8 cellular contexts compared by ENCODE assay signal in genomic region chr5:157994906-157995519, GRCh38.
DNase-seq lines count a peak whose midpoint lies in the region; ATAC-seq and TF ChIP-seq lines count a peak whose summit lies in the region.

No MANE protein-coding gene starts in this region.

- H3K9me3 ChIP-seq in BE2C (no peaks in the 10 kb centered on the region), OCI-LY1 (ENCODE audit: low read length) (no peaks in the 10 kb centered on the region), thyroid gland (no peaks in the 10 kb centered on the region)

- peak; percentile 94 for TF ChIP-seq CTCF in BE2C (IDR thresholded peaks at IDR 0.05; ENCODE audit: low read depth, low read length)
- peak; percentile 79 for TF ChIP-seq CTCF in OCI-LY1 (IDR thresholded peaks at IDR 0.05; ENCODE audit: low read length)
- peak; percentile 79 for TF ChIP-seq CTCF in fibroblast of mammary gland (conservative IDR thresholded peaks at IDR 0.05; ENCODE audit: control insufficient read depth, insufficient read depth, low read depth, low read length)
- peak; percentile 77 for TF ChIP-seq CTCF in nephron progenitor cell (IDR thresholded peaks at IDR 0.05)
- TF ChIP-seq CTCF in thyroid gland (IDR thresholded peaks at IDR 0.05), result peak; percentile 42 to 89 (median 82)

- no peak overlapping the region for H2AFZ ChIP-seq in OCI-LY1 (ENCODE audit: low read length)

- H3K27me3 ChIP-seq in BE2C (no peaks in the 10 kb centered on the region), OCI-LY1 (ENCODE audit: insufficient read depth, low read length) (no peaks in the 10 kb centered on the region; the same call in 1 of the 2 replicates), thyroid gland (no peaks in the 10 kb centered on the region)

- H4K20me1 ChIP-seq in OCI-LY1 (ENCODE audit: insufficient read depth, low read length), result no peaks in the 10 kb centered on the region

- no peak overlapping the region for H3K4me3 ChIP-seq in BE2C (ENCODE audit: low read depth, low read length)
- H3K4me3 ChIP-seq in OCI-LY1 (ENCODE audit: low read depth, low read length, poor library complexity, severe bottlenecking), result no peak overlapping the region
- H3K4me3 ChIP-seq in fibroblast of mammary gland (ENCODE audit: control insufficient read depth, low read depth, low read length), result no peak overlapping the region
- H3K4me3 ChIP-seq in thyroid gland (replicated peaks in 1 of 3), result no peak overlapping the region

- intact Hi-C loops in thyroid gland (cut with DNase I), result loop anchor here (5.0 kb wide), 1 partner anchor 183 kb away; no protein-coding TSS in a partner anchor

- no peaks in the 10 kb centered on the region for H3K79me2 ChIP-seq in OCI-LY1 (ENCODE audit: insufficient read depth, low read length)

- H3K4me1 ChIP-seq in BE2C (no peaks in the 10 kb centered on the region), OCI-LY1 (ENCODE audit: insufficient read depth, low read length, severe bottlenecking) (no peaks in the 10 kb centered on the region), thyroid gland (no peaks in the 10 kb centered on the region)

- H3K4me2 ChIP-seq in OCI-LY1 (ENCODE audit: low read length), result no peak overlapping the region

- H3K27me3 Mint-ChIP-seq in activated T-cell treated with anti-CD3 and anti-CD28 coated beads, Interleukin-2, amount 50 U/mL, for 4 hours (ENCODE audit: low read depth), result peaks cover 30% of the 10 kb centered on the region
- peaks cover 5% of the 10 kb centered on the region for H3K27me3 Mint-ChIP-seq in nephron progenitor cell (ENCODE audit: low read depth, poor library complexity)

- H3K9me3 Mint-ChIP-seq in activated T-cell treated with anti-CD3 and anti-CD28 coated beads, Interleukin-2, amount 50 U/mL, for 4 hours, result no peaks in the 10 kb centered on the region
- no peaks in the 10 kb centered on the region for H3K9me3 Mint-ChIP-seq in nephron progenitor cell

- H3K27ac ChIP-seq in OCI-LY1 (ENCODE audit: low read depth, low read length, poor library complexity, severe bottlenecking) (no peak overlapping the region), thyroid gland (no peak overlapping the region)

- H3K4me3 Mint-ChIP-seq in activated T-cell treated with anti-CD3 and anti-CD28 coated beads, Interleukin-2, amount 50 U/mL, for 4 hours, result peak overlapping the region; percentile 1
- H3K4me3 Mint-ChIP-seq in nephron progenitor cell, result no peak overlapping the region

- no peaks in the 10 kb centered on the region for H3F3A ChIP-seq in OCI-LY1 (ENCODE audit: insufficient read depth, low read length)

- no peaks in the 10 kb centered on the region for H3K36me3 Mint-ChIP-seq in activated T-cell treated with anti-CD3 and anti-CD28 coated beads, Interleukin-2, amount 50 U/mL, for 4 hours (ENCODE audit: insufficient read depth)
- no peaks in the 10 kb centered on the region for H3K36me3 Mint-ChIP-seq in nephron progenitor cell (ENCODE audit: low read depth)

- H3K9ac ChIP-seq in OCI-LY1 (ENCODE audit: low read length), result no peak overlapping the region

- ATAC-seq in GM19025 (IDR thresholded peaks at IDR 0.05; ENCODE audit: low read depth, unreplicated experiment), result peak; percentile 82
- ATAC-seq in HG03457 (IDR thresholded peaks at IDR 0.05; ENCODE audit: unreplicated experiment), result peak; percentile 61
- ATAC-seq in activated T-cell treated with anti-CD3 and anti-CD28 coated beads, Interleukin-2, amount 50 U/mL, for 4 hours, result peak; percentile 85 to 88

- no peaks in the 10 kb centered on the region for H3K36me3 ChIP-seq in BE2C
- H3K36me3 ChIP-seq in OCI-LY1 (ENCODE audit: insufficient read depth, low read length), result no peaks in the 10 kb centered on the region
- H3K36me3 ChIP-seq in thyroid gland, result no peaks in the 10 kb centered on the region

- no peaks in the 10 kb centered on the region for H3K9me2 ChIP-seq in OCI-LY1 (ENCODE audit: low read depth, low read length)

- no peak overlapping the region for H3K27ac Mint-ChIP-seq in nephron progenitor cell

- no peak for TF ChIP-seq POLR2A in thyroid gland (IDR thresholded peaks at IDR 0.05)

- H3K4me1 Mint-ChIP-seq in activated T-cell treated with anti-CD3 and anti-CD28 coated beads, Interleukin-2, amount 50 U/mL, for 4 hours (ENCODE audit: low read depth), result peaks cover 15% of the 10 kb centered on the region
- H3K4me1 Mint-ChIP-seq in nephron progenitor cell, result peaks cover 7% of the 10 kb centered on the region

- 20 to 22% methylated on average over 8 of the region's 8 CpGs for WGBS in thyroid gland, 2 donors

- peak; percentile 85 for DNase-seq in BE2C
- DNase-seq in activated T-cell treated with anti-CD3 and anti-CD28 coated beads, Interleukin-2, amount 50 U/mL, for 4 hours, result peak; percentile 29
- DNase-seq in fibroblast of mammary gland (ENCODE audit: low read depth), result peak; percentile 69
- DNase-seq in nephron progenitor cell, result peak; percentile 75
- peak; percentile 79 to 86 for DNase-seq in thyroid gland

Comparison
In these comparisons a context has a peak if more than half of its experiments do, and no peak if none do; other contexts are left out.
1. DNase-seq: peak in every context shown above with its lines; median percentile 85 in BE2C; 82 in thyroid gland; 75 in nephron progenitor cell; 69 in fibroblast of mammary gland; 29 in activated T-cell treated with anti-CD3 and anti-CD28 coated beads, Interleukin-2, amount 50 U/mL, for 4 hours.